ENCODE assay signal across 1 cellular context in the genomic region with DNA sequence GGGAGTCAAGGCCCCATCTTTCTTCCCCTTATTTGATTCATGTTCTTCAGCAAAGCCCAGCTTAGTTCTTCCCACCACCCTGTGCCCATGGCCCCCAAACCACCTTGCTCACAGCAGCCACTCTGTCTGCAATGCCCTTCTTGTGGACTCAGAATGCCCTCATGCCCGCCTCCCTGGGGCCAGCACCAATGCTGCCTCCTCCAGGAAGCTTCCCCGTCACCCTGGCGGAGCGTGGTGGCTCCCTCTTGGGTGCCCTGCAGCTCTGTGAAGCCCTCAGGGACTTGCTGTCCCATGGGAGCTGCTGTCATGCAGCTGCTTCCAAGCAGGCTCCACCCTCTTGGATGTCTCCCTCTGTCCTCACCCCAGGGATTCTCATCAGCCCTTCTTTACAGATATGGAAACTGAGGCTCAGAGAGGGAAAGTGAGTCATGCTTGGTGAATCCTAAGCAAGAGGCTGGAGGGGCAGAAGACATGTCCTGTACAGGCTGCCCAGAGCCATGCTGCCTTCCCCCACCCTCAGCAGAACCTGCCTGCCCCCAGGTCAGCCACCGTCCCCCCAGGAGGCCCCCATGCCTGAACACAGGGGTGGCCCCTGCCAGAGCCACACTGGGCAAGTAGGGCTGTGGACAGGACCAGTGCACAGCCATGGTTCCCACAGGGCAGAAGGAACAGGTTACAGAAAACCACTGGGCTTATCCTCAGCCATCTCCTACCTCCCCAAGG.
TF ChIP-seq lines count a peak whose summit lies in the region.

No MANE protein-coding gene starts in this region.

TF ChIP-seq in H1, 55 proteins besides CTCF, POLR2A, EP300 and RAD21:
- TF ChIP-seq RBBP5 (IDR thresholded peaks at IDR 0.05; ENCODE audit: borderline replicate concordance, low read depth, low read length) (no peak), JUND (IDR thresholded peaks at IDR 0.05; ENCODE audit: low read length) (no peak), TAF7 (optimal IDR thresholded peaks at IDR 0.05; ENCODE audit: borderline replicate concordance, low read depth, low read length) (no peak), CBX5 (IDR thresholded peaks at IDR 0.05; ENCODE audit: low read depth, low read length) (no peak), YY1 (IDR thresholded peaks at IDR 0.05; ENCODE audit: low read depth, low read length) (no peak), RXRA (IDR thresholded peaks at IDR 0.05; ENCODE audit: insufficient read depth, low read depth, low read length) (no peak), SRF (IDR thresholded peaks at IDR 0.05; ENCODE audit: low read depth, low read length) (no peak), SIN3A (conservative IDR thresholded peaks at IDR 0.05 in 1 of 2, IDR thresholded peaks at IDR 0.05 in 1 of 2; ENCODE audit: low read depth in 1 of 2, low read length in 2 of 2) (no peak), CBX8 (IDR thresholded peaks at IDR 0.05; ENCODE audit: borderline replicate concordance, low read depth, low read length) (no peak), KDM5A (IDR thresholded peaks at IDR 0.05; ENCODE audit: low read length) (no peak)
- TF ChIP-seq, protein P1, sequence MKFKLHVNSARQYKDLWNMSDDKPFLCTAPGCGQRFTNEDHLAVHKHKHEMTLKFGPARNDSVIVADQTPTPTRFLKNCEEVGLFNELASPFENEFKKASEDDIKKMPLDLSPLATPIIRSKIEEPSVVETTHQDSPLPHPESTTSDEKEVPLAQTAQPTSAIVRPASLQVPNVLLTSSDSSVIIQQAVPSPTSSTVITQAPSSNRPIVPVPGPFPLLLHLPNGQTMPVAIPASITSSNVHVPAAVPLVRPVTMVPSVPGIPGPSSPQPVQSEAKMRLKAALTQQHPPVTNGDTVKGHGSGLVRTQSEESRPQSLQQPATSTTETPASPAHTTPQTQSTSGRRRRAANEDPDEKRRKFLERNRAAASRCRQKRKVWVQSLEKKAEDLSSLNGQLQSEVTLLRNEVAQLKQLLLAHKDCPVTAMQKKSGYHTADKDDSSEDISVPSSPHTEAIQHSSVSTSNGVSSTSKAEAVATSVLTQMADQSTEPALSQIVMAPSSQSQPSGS (IDR thresholded peaks at IDR 0.05; ENCODE audit: low read length): no peak
